Comparison of ENCODE assay signal across 11 cellular contexts in genomic region chr17:49992933-49993422, GRCh38. TPM values are rescaled to one million over a fixed set of nuclear protein-coding genes. Genes with fewer than 3 reads are reported as not detected.
DNase-seq lines count a peak whose midpoint lies in the region; TF ChIP-seq lines count a peak whose summit lies in the region.
"Had no signal": no experiment of that assay in that cellular context is flagged by ENCODE, and none has a peak within 500 bp of the region (broad histone marks: within the 10 kb centered on the region; RNA-seq: fewer than 3 reads in every experiment).

No MANE protein-coding gene starts in this region.

- H3K9ac ChIP-seq in BLaER1: no peak overlapping the region
- no peak overlapping the region for H3K9ac ChIP-seq in neuronal stem cell (ENCODE audit: low read depth, low read length, poor library complexity)

- no peak overlapping the region for H4K91ac ChIP-seq in neuronal stem cell (ENCODE audit: low read depth, low read length, poor library complexity)

- no peaks in the 10 kb centered on the region for H3K79me1 ChIP-seq in neuronal stem cell (ENCODE audit: low read depth, low read length)

- peaks cover 54% of the 10 kb centered on the region for H4K20me1 ChIP-seq in BLaER1

- no peak overlapping the region for H3K27ac ChIP-seq in BLaER1
- peak overlapping the region in 1 of 4 donors; percentile 60 for H3K27ac ChIP-seq in esophagus muscularis mucosa (replicated peaks in 1 of 4)
- no peak overlapping the region for H3K27ac ChIP-seq in neuronal stem cell (replicated peaks; ENCODE audit: low read length)

- peak overlapping the region; percentile 94 for H2AFZ ChIP-seq in neuronal stem cell (ENCODE audit: low read length)

- H3K4ac ChIP-seq in neuronal stem cell (ENCODE audit: low read length): no peak overlapping the region

- H2BK12ac ChIP-seq in neuronal stem cell (ENCODE audit: low read length): peak overlapping the region; percentile 84

- no peak overlapping the region for H3K14ac ChIP-seq in neuronal stem cell (ENCODE audit: low read length)

- H3K27me3 ChIP-seq in BLaER1: peaks cover 75% of the 10 kb centered on the region
- no peaks in the 10 kb centered on the region for H3K27me3 ChIP-seq in MG63
- H3K27me3 ChIP-seq in esophagus muscularis mucosa: peaks cover 2 to 100% (median 48%) of the 10 kb centered on the region in 4 donors
- peaks cover 21 to 98% (median 84%) of the 10 kb centered on the region in 3 experiments for H3K27me3 ChIP-seq in neuronal stem cell (ENCODE audit: control insufficient read depth in 3 of 3, insufficient read depth in 3 of 3, low read depth in 1 of 3, low read length in 3 of 3)

- TF ChIP-seq CTCF in esophagus muscularis mucosa (IDR thresholded peaks at IDR 0.05): no peak

- H2BK15ac ChIP-seq in neuronal stem cell (ENCODE audit: low read length): peak overlapping the region; percentile 69

- H4K8ac ChIP-seq in neuronal stem cell (ENCODE audit: low read depth, low read length): no peak overlapping the region

- no peaks in the 10 kb centered on the region for H3K36me3 ChIP-seq in BLaER1
- H3K36me3 ChIP-seq in MG63: peaks cover 25% of the 10 kb centered on the region
- H3K36me3 ChIP-seq in esophagus muscularis mucosa: no peaks in the 10 kb centered on the region
- H3K36me3 ChIP-seq in neuronal stem cell (replicated peaks in 1 of 2; ENCODE audit: control insufficient read depth in 2 of 2, insufficient read depth in 2 of 2, low read length in 2 of 2): no peaks in the 10 kb centered on the region

- no peak for TF ChIP-seq EP300 in esophagus muscularis mucosa (IDR thresholded peaks at IDR 0.05)

- intact Hi-C loops in esophagus muscularis mucosa (cut with DNase I): loop anchor here (10.0 kb wide), 1 partner anchor 418 kb away; the partner anchor contains the start of gene NXPH3

- no peak overlapping the region for H2BK5ac ChIP-seq in neuronal stem cell (ENCODE audit: low read length)

- H3K4me3 ChIP-seq in BLaER1 (peak overlapping the region; percentile 63), MG63 (peak overlapping the region; percentile 66), esophagus muscularis mucosa (peak overlapping the region; percentile 49 to 67 (median 58)), neuronal stem cell (ENCODE audit: low read length in 2 of 2) (peak overlapping the region; percentile 53 to 72)

- H3K23ac ChIP-seq in neuronal stem cell (ENCODE audit: low read depth, low read length, poor library complexity): no peak overlapping the region

- peak overlapping the region; percentile 77 for H2BK120ac ChIP-seq in neuronal stem cell (ENCODE audit: low read depth, low read length)

- no peak for DNase-seq in MG63
- DNase-seq in esophagus muscularis mucosa (ENCODE audit: extremely low spot score): no peak
- DNase-seq in neuronal stem cell (ENCODE audit: low spot score): no peak
- DNase-seq in H4 (ENCODE audit: low spot score): no peak
- DNase-seq in NCI-H2029 treated with DMSO at 0.1 percent for 48 hours (lab: John Stamatoyannopoulos, UW): no peak
- no peak for DNase-seq in NCI-H1436 (lab: John Stamatoyannopoulos, UW)
- DNase-seq in activated CD4-positive, CD25-positive, alpha-beta regulatory T cell treated with anti-CD3 and anti-CD28 coated beads, Interleukin-2, amount 50 U/mL, for 72 hours: no peak
- DNase-seq: cortex of kidney, GOT3 had no signal

- H3K4me1 ChIP-seq in BLaER1 (peaks cover 57% of the 10 kb centered on the region), esophagus muscularis mucosa (peaks cover 34 to 52% (median 43%) of the 10 kb centered on the region in 4 donors), neuronal stem cell (ENCODE audit: control insufficient read depth in 2 of 2, insufficient read depth in 1 of 2, low read depth in 1 of 2, low read length in 2 of 2) (peaks cover 6 to 24% of the 10 kb centered on the region in 2 donors)

- 78% methylated on average over 5 of the region's 23 CpGs for WGBS in esophagus muscularis mucosa
- WGBS in neuronal stem cell (ENCODE audit: extremely low coverage in 2 of 2, insufficient read length in 2 of 2, insufficient replicate concordance in 1 of 2), 2 donors: no CpG with 5 or more reads among the region's 23 CpGs

- H3K4me2 ChIP-seq in BLaER1 (peak overlapping the region; percentile 85), neuronal stem cell (ENCODE audit: insufficient read depth, low read length, poor library complexity, severe bottlenecking) (peak overlapping the region; percentile 87)

- H2AK5ac ChIP-seq in neuronal stem cell (ENCODE audit: low read depth, low read length): no peak overlapping the region

- H3K9me3 ChIP-seq in BLaER1: no peaks in the 10 kb centered on the region
- H3K9me3 ChIP-seq in MG63: no peaks in the 10 kb centered on the region
- no peaks in the 10 kb centered on the region for H3K9me3 ChIP-seq in esophagus muscularis mucosa
- H3K9me3 ChIP-seq in neuronal stem cell (replicated peaks in 1 of 2; ENCODE audit: control insufficient read depth in 2 of 2, insufficient read depth in 1 of 2, low read depth in 1 of 2, low read length in 2 of 2): peaks cover 8 to 11% of the 10 kb centered on the region in 2 donors

- no peak for TF ChIP-seq POLR2A in esophagus muscularis mucosa (IDR thresholded peaks at IDR 0.05; ENCODE audit: low read depth)

- peak overlapping the region; percentile 87 for H3K18ac ChIP-seq in neuronal stem cell (ENCODE audit: low read length)

RNA-seq across cellular contexts. Expression of gene DLX3, which starts 2.0 kb away (rescaled TPM):
- 2.5 and 5.3 TPM in 2 replicates for total RNA-seq in MG63 (2014; rRNA removed; shearing (Covaris generic); ENCODE audit: low replicate concordance)
- under 1 TPM in 1 of 4 donors, not detected in 3; 0.32 TPM for total RNA-seq in esophagus muscularis mucosa
- 1.2 TPM for polyA plus RNA-seq in neuronal stem cell (2013, experiment 1 of 2)
- polyA plus RNA-seq in neuronal stem cell (2013, experiment 2 of 2): 1.1 TPM
- total RNA-seq in H4 (2014; rRNA removed; shearing (Covaris generic)): 0.17 TPM in 1 of 2 replicates, not detected in the other
- total RNA-seq: T-helper 2 cell treated with Interferon-gamma antibody and Interleukin-4, amounts not matched to agents 100 ng/mL and 5 ng/mL, for 36 hours had no signal

RNA-seq across cellular contexts. Expression of gene DLX4, which starts 24.0 kb away (rescaled TPM):
- 6.1 and 8.6 TPM in 2 replicates for total RNA-seq in MG63 (2014; rRNA removed; shearing (Covaris generic); ENCODE audit: low replicate concordance)
- not detected for total RNA-seq in esophagus muscularis mucosa
- 0.45 TPM for polyA plus RNA-seq in neuronal stem cell (2013, experiment 1 of 2)
- 0.61 TPM for polyA plus RNA-seq in neuronal stem cell (2013, experiment 2 of 2)
- total RNA-seq in H4 (2014; rRNA removed; shearing (Covaris generic)): 0.49 and 1.6 TPM in 2 replicates
